Comparison of ENCODE assay signal across 10 cellular contexts in the genomic region with DNA sequence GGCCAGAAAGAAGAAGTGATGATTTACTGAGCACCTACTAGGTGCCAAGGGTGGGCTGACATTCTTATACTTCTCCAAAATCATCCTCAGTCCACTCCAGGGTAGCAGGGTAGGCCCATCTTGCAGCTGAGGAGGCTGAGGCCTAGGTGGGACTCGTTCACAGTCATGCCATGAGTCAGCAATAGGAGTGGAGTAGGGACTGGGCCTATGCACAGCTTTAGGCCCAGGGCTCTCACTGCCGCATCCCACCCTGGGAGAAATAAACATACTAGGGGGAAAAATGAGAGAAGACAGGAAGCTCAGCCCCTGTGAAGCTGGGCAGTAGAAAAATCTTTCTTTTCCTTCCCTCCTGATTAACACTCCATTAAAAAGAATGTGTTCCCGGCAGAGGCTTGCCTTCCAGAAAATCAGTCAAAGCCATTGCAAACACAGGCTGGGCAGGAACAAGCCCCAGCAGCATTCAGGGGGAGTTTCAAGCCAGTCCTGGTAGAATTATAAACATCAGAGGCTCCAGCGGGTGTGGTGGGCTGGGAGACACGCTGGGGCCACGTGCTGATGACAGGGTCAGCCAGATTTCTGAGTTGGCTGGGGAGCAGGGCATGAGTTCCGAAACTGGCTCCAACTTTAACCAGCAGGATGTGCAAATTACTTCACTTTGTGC. TPM values are rescaled to one million over a fixed set of nuclear protein-coding genes. Genes with fewer than 3 reads are reported as not detected.
A peak's percentile ranks its signal among the peaks of the same experiment; 100 is the strongest.
DNase-seq lines count a peak whose midpoint lies in the region; ATAC-seq and TF ChIP-seq lines count a peak whose summit lies in the region.
"Had no signal": no experiment of that assay in that cellular context is flagged by ENCODE, and none has a peak within 500 bp of the region (broad histone marks: within the 10 kb centered on the region; RNA-seq: fewer than 3 reads in every experiment).

No MANE protein-coding gene starts in this region.

- no peaks in the 10 kb centered on the region for H3K36me3 ChIP-seq in ovary

- H3K4me3 ChIP-seq in ovary = peak overlapping the region; percentile 46

- H3K9me3 ChIP-seq in ovary = no peaks in the 10 kb centered on the region

- in situ Hi-C loops in SK-MEL-5 (cut with HindIII; ENCODE audit: low pct_unique_long_range_greater_than_20kb, low sequenced_read_pairs) = no loop called here

- intact Hi-C loops in ovary (cut with DNase I) = no loop called here

- H3K4me1 ChIP-seq in ovary (ENCODE audit: insufficient read depth) = peaks cover 21% of the 10 kb centered on the region

- TF ChIP-seq EP300 in ovary (IDR thresholded peaks at IDR 0.05) = no peak

- ATAC-seq in GM18519 (IDR thresholded peaks at IDR 0.05; ENCODE audit: low FRiP score, unreplicated experiment) = no peak

- DNase-seq in AG09319 (ENCODE audit: extremely low read depth, low read depth) = peak; percentile 27
- peak; percentile 48 for DNase-seq in SK-MEL-5 (ENCODE audit: low read depth, low spot score)
- DNase-seq in glomerular visceral epithelial cell (ENCODE audit: extremely low spot score) = peak; percentile 31
- DNase-seq in ovary = peak; percentile 32 to 64 (median 43)
- DNase-seq in LoVo (ENCODE audit: low spot score) = no peak
- no peak for DNase-seq in NCI-H524 treated with DMSO at 0.1 percent for 48 hours (lab: John Stamatoyannopoulos, UW)
- DNase-seq in SKM-1 treated with dmso at 0.1 percent for 144 hours (lab: John Stamatoyannopoulos, UW; ENCODE audit: unreplicated experiment) = no peak
- DNase-seq: activated B cell treated with CpG ODN at 0.5 μM for 24 hours had no signal

- no peak for TF ChIP-seq CTCF in AG09319 (IDR thresholded peaks at IDR 0.05; ENCODE audit: low read depth, low read length)
- TF ChIP-seq CTCF in ovary (IDR thresholded peaks at IDR 0.05) = no peak

- H3K27me3 ChIP-seq in ovary = no peaks in the 10 kb centered on the region
- H3K27me3 ChIP-seq: foreskin keratinocyte had no signal

- H3K27ac ChIP-seq in ovary = peak overlapping the region in 1 of 2 donors; percentile 66
- H3K27ac ChIP-seq: foreskin keratinocyte had no signal

- WGBS in ovary, 3 donors = 6 to 17% (median 13%) methylated on average over 7 of the region's 7 CpGs

- TF ChIP-seq POLR2A in ovary (IDR thresholded peaks at IDR 0.05) = no peak

RNA-seq across cellular contexts. Expression of a gene that starts 1.8 kb away (rescaled TPM):
- total RNA-seq in SK-MEL-5 (2014; rRNA removed; shearing (Covaris generic)) = 28.9 and 32.6 TPM in 2 replicates
- polyA plus RNA-seq in SK-MEL-5 (2015; cell fraction: cytosol; rRNA removed) = 44.8 and 53.7 TPM in 2 replicates
- polyA plus RNA-seq in SK-MEL-5 (2015; cell fraction: nucleus; rRNA removed) = 7.4 and 8.5 TPM in 2 replicates
- total RNA-seq in ovary = 10 to 100 TPM in 6 of 7 donors, 1 to 10 TPM in 1; 7.4 to 46.6 (median 18.0) TPM
- polyA plus RNA-seq in ovary = 10 to 100 TPM; 14.3 to 48.8 TPM
- total RNA-seq: activated B cell treated with CpG ODN at 0.5 μM for 24 hours had no signal

Comparison
In these comparisons a context has a peak if more than half of its experiments do, and no peak if none do; other contexts are left out.
1. DNase-seq: peak in AG09319 (single experiment), SK-MEL-5 (single experiment), glomerular visceral epithelial cell (single experiment) and ovary (5 of 5); none in LoVo (single experiment), NCI-H524 treated with DMSO at 0.1 percent for 48 hours (single experiment) and SKM-1 treated with dmso at 0.1 percent for 144 hours (single experiment).